ENCODE assay signal across 23 cellular contexts in the genomic region with DNA sequence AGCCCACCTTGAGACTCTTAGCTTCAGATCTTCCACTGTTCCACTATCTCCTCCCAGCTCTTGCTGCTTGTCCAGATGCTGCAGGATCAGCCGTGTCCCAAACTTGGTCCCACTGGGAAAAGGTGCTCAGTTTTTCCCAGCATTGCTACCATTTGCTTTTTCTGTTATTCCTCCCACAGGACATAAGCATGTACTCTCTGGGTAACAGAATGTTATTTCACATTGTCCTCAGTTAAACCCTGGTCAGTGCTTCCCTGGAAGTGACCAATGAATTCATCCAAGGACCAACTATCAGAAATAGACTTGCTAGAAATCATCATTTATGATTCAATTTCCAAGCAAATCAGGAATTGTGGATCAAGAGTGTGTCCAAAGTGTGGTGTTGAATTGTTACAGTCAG.
"Had no signal": no experiment of that assay in that cellular context is flagged by ENCODE, and none has a peak within 500 bp of the region (broad histone marks: within the 10 kb centered on the region; RNA-seq: fewer than 3 reads in every experiment).

No MANE protein-coding gene starts in this region.

- H3K9me2 ChIP-seq: SK-N-SH had no signal

- DNase-seq: Kasumi-1, MM.1S, NCI-H1092 treated with DMSO at 0.1 percent for 48 hours, NCI-H1436, NCI-H187, NCI-H2029, NCI-H2081 treated with DMSO at 0.1 percent for 48 hours, NCI-H2171, NCI-H226, NCI-H446, NCI-H510A, NCI-H524 treated with DMSO at 0.1 percent for 48 hours, NCI-H69, NCI-H774, PC-3, SIG-M5, SK-N-SH had no signal

- H3K27ac ChIP-seq: KMS-11, RWPE1 had no signal

- H3K4me1 Mint-ChIP-seq: IgD-negative memory B cell had no signal

- H3K36me3 Mint-ChIP-seq: IgD-negative memory B cell had no signal

- H3K4me3 Mint-ChIP-seq: IgD-negative memory B cell had no signal

- H3K27ac Mint-ChIP-seq: IgD-negative memory B cell had no signal

- H3K4me3 ChIP-seq: K562 had no signal

- H3K9ac ChIP-seq: KMS-11, SK-N-SH had no signal

- H3K4me2 ChIP-seq: KMS-11, SK-N-SH had no signal

- H3K9me3 ChIP-seq: SK-N-SH had no signal

- ATAC-seq: HepG2, K562, Panc1, PC-3 had no signal
